In genomic region chr7:16028103-16028502, GRCh38 we compare ENCODE assay signal across 16 cellular contexts.
DNase-seq lines count a peak whose midpoint lies in the region; ATAC-seq and TF ChIP-seq lines count a peak whose summit lies in the region.
"Had no signal": no experiment of that assay in that cellular context is flagged by ENCODE, and none has a peak within 500 bp of the region (broad histone marks: within the 10 kb centered on the region; RNA-seq: fewer than 3 reads in every experiment).

No MANE protein-coding gene starts in this region.

- CTCF ChIA-PET in PC-3 (lab: Charles Lee): no interaction called here

- TF ChIP-seq CTCF in AG09319 (IDR thresholded peaks at IDR 0.05; ENCODE audit: low read depth, low read length): no peak
- no peak for TF ChIP-seq CTCF in PC-3 (conservative IDR thresholded peaks at IDR 0.05; ENCODE audit: low read depth, low read length)
- TF ChIP-seq CTCF in esophagus squamous epithelium (IDR thresholded peaks at IDR 0.05): no peak
- no peak for TF ChIP-seq CTCF in mesothelial cell of epicardium (IDR thresholded peaks at IDR 0.05; ENCODE audit: unreplicated experiment)
- no peak for TF ChIP-seq CTCF in thyroid gland (IDR thresholded peaks at IDR 0.05)

- no peak overlapping the region for H2AFZ ChIP-seq in PC-3 (ENCODE audit: low read length)

- H3K4me3 Mint-ChIP-seq in mesothelial cell of epicardium: no peak overlapping the region
- H3K4me3 Mint-ChIP-seq: stimulated activated naive B cell treated with anti-CD40 and anti-IgM and Interleukin-4, amounts not matched to agents 10 μg/mL and 1 μg/mL and 100 μg/mL, for 72 hours had no signal

- H3K4me3 ChIP-seq in PC-3 (ENCODE audit: low read length) (no peak overlapping the region), esophagus squamous epithelium (no peak overlapping the region), thyroid gland (replicated peaks in 1 of 3) (no peak overlapping the region)

- TF ChIP-seq POLR2A in esophagus squamous epithelium (IDR thresholded peaks at IDR 0.05): no peak
- no peak for TF ChIP-seq POLR2A in thyroid gland (IDR thresholded peaks at IDR 0.05)

- H3K27ac Mint-ChIP-seq in mesothelial cell of epicardium: peak overlapping the region; percentile 23
- H3K27ac Mint-ChIP-seq: stimulated activated naive B cell treated with anti-CD40 and anti-IgM and Interleukin-4, amounts not matched to agents 10 μg/mL and 1 μg/mL and 100 μg/mL, for 72 hours had no signal

- ATAC-seq in PC-3 (peak; percentile 46), GM19395 (IDR thresholded peaks at IDR 0.05; ENCODE audit: unreplicated experiment) (no peak), GM18861 (IDR thresholded peaks at IDR 0.05; ENCODE audit: unreplicated experiment) (no peak), GM21529 (IDR thresholded peaks at IDR 0.05; ENCODE audit: unreplicated experiment) (no peak)
- ATAC-seq: activated CD4-positive, CD25-positive, alpha-beta regulatory T cell treated with anti-CD3 and anti-CD28 coated beads, Interleukin-2, amount 50 U/mL, for 24 hours; HepG2; stimulated activated naive B cell treated with anti-CD40 and anti-IgM and Interleukin-4, amounts not matched to agents 10 μg/mL and 1 μg/mL and 100 μg/mL, for 72 hours had no signal

- no peaks in the 10 kb centered on the region for H3K36me3 Mint-ChIP-seq in mesothelial cell of epicardium
- H3K36me3 Mint-ChIP-seq: stimulated activated naive B cell treated with anti-CD40 and anti-IgM and Interleukin-4, amounts not matched to agents 10 μg/mL and 1 μg/mL and 100 μg/mL, for 72 hours had no signal

- no TSS peak for BruUV-seq in PC-3 (replicated peaks; lab: Mats Ljungman, UMichigan)

- H3K27ac ChIP-seq in PC-3 (ENCODE audit: low read length) (no peak overlapping the region), esophagus squamous epithelium (peak overlapping the region in 3 of 4 donors; percentile 11 to 37 (median 34)), thyroid gland (no peak overlapping the region)
- H3K27ac ChIP-seq: RWPE1 had no signal

- POLR2A ChIA-PET in PC-3 (lab: Charles Lee; ENCODE audit: unreplicated experiment): no interaction called here

- H4K20me1 ChIP-seq in PC-3 (ENCODE audit: low read length): no peaks in the 10 kb centered on the region

- no peaks in the 10 kb centered on the region for H3K9me2 ChIP-seq in PC-3 (replicated peaks; ENCODE audit: low read length)

- DNase-seq in AG09319 (ENCODE audit: extremely low read depth, low read depth): peak; percentile 76
- DNase-seq in PC-3: peak; percentile 54
- DNase-seq in esophagus squamous epithelium (lab: John Stamatoyannopoulos, UW): no peak
- DNase-seq in mesothelial cell of epicardium (ENCODE audit: low spot score in 2 of 2, unreplicated experiment in 2 of 2): no peak
- DNase-seq in thyroid gland: no peak
- DNase-seq: C1 segment of cervical spinal cord; mesendoderm; NCI-H2107; stimulated activated CD4-positive, alpha-beta T cell treated with anti-CD3 and anti-CD28 coated beads, Interleukin-15, amount 100 ng/mL, for 24 hours; stimulated activated naive B cell treated with anti-CD40 and anti-IgM and Interleukin-4, amounts not matched to agents 10 μg/mL and 1 μg/mL and 100 μg/mL, for 72 hours had no signal

- intact Hi-C loops in PC-3 (cut with micrococcal nuclease): no loop called here
- intact Hi-C loops in esophagus squamous epithelium (cut with DNase I): no loop called here
- intact Hi-C loops in thyroid gland (cut with DNase I): no loop called here

- H3K9me3 Mint-ChIP-seq in mesothelial cell of epicardium: no peaks in the 10 kb centered on the region
- H3K9me3 Mint-ChIP-seq: stimulated activated naive B cell treated with anti-CD40 and anti-IgM and Interleukin-4, amounts not matched to agents 10 μg/mL and 1 μg/mL and 100 μg/mL, for 72 hours had no signal

- H3F3A ChIP-seq in PC-3 (ENCODE audit: low read length, unreplicated experiment): no peaks in the 10 kb centered on the region

- no peaks in the 10 kb centered on the region for H3K27me3 ChIP-seq in PC-3 (ENCODE audit: low read length)
- no peaks in the 10 kb centered on the region for H3K27me3 ChIP-seq in esophagus squamous epithelium
- H3K27me3 ChIP-seq in thyroid gland: no peaks in the 10 kb centered on the region

- peaks cover 10% of the 10 kb centered on the region for H3K4me1 Mint-ChIP-seq in mesothelial cell of epicardium
- H3K4me1 Mint-ChIP-seq: stimulated activated naive B cell treated with anti-CD40 and anti-IgM and Interleukin-4, amounts not matched to agents 10 μg/mL and 1 μg/mL and 100 μg/mL, for 72 hours had no signal

- no peak overlapping the region for H3K9ac ChIP-seq in PC-3 (ENCODE audit: low read length)

- H3K27me3 Mint-ChIP-seq in mesothelial cell of epicardium (ENCODE audit: low read depth): no peaks in the 10 kb centered on the region
- H3K27me3 Mint-ChIP-seq: stimulated activated naive B cell treated with anti-CD40 and anti-IgM and Interleukin-4, amounts not matched to agents 10 μg/mL and 1 μg/mL and 100 μg/mL, for 72 hours had no signal

- H3K79me2 ChIP-seq in PC-3 (ENCODE audit: low read length): no peaks in the 10 kb centered on the region

- H3K4me1 ChIP-seq in PC-3 (ENCODE audit: insufficient read depth, low read length) (no peaks in the 10 kb centered on the region), esophagus squamous epithelium (peaks cover 0 to 17% (median 0%) of the 10 kb centered on the region in 3 donors), thyroid gland (no peaks in the 10 kb centered on the region)

- 54 to 55% methylated on average over 2 of the region's 2 CpGs for WGBS in esophagus squamous epithelium, 2 donors
- 64 to 82% methylated on average over 2 of the region's 2 CpGs for whole genome bisulfite sequencing in thyroid gland, 2 donors

- H3K9me3 ChIP-seq in PC-3 (ENCODE audit: low read length) (no peaks in the 10 kb centered on the region), esophagus squamous epithelium (no peaks in the 10 kb centered on the region), thyroid gland (no peaks in the 10 kb centered on the region)

- no peaks in the 10 kb centered on the region for H3K36me3 ChIP-seq in PC-3 (ENCODE audit: low read depth, low read length)
- no peaks in the 10 kb centered on the region for H3K36me3 ChIP-seq in esophagus squamous epithelium
- no peaks in the 10 kb centered on the region for H3K36me3 ChIP-seq in thyroid gland

- no peak overlapping the region for H3K4me2 ChIP-seq in PC-3 (ENCODE audit: low read length)

Comparison
In these comparisons a context has a peak if more than half of its experiments do, and no peak if none do; other contexts are left out.
1. DNase-seq: peak in AG09319 (single experiment) and PC-3 (single experiment); none in esophagus squamous epithelium (single experiment), mesothelial cell of epicardium (0 of 2) and thyroid gland (0 of 2).
2. H3K27ac ChIP-seq: peak in esophagus squamous epithelium (3 of 4); none in PC-3 (single experiment) and thyroid gland (0 of 3).